Comparison of ENCODE assay signal across 9 cellular contexts in genomic region chr3:46987485-46988401, GRCh38. TPM values are rescaled to one million over a fixed set of nuclear protein-coding genes. Genes with fewer than 3 reads are reported as not detected.
DNase-seq lines count a peak whose midpoint lies in the region; ATAC-seq lines count a peak whose summit lies in the region.
"Had no signal": no experiment of that assay in that cellular context is flagged by ENCODE, and none has a peak within 500 bp of the region (broad histone marks: within the 10 kb centered on the region; RNA-seq: fewer than 3 reads in every experiment).

No MANE protein-coding gene starts in this region.

- DNase-seq in GM19238 (ENCODE audit: insufficient read length, low spot score) = peak; percentile 94
- peak; percentile 84 to 90 (median 86) for DNase-seq in T-helper 17 cell
- peak; percentile 84 for DNase-seq in activated naive CD8-positive, alpha-beta T cell treated with anti-CD3 and anti-CD28 coated beads, Interleukin-2, amount 50 U/mL, for 24 hours
- peak; percentile 87 for DNase-seq in mesendoderm
- peak; percentile 65 to 87 for DNase-seq in stimulated activated naive CD8-positive, alpha-beta T cell treated with anti-CD3 and anti-CD28 coated beads, Interleukin-15, amount 100 ng/mL, for 72 hours
- DNase-seq in NCI-H345 (lab: John Stamatoyannopoulos, UW) = no peak
- no peak for DNase-seq in HK-2 (ENCODE audit: unreplicated experiment)

- no peak overlapping the region for H4K5ac ChIP-seq in mesendoderm (ENCODE audit: low read length)

- H3K36me3 ChIP-seq in mesendoderm (ENCODE audit: control insufficient read depth, insufficient read depth, low read length) = no peaks in the 10 kb centered on the region

- peak overlapping the region; percentile 93 for H3K27ac Mint-ChIP-seq in T-helper 17 cell
- H3K27ac Mint-ChIP-seq in activated naive CD8-positive, alpha-beta T cell treated with anti-CD3 and anti-CD28 coated beads, Interleukin-2, amount 50 U/mL, for 24 hours = peak overlapping the region; percentile 79
- peak overlapping the region; percentile 89 to 91 for H3K27ac Mint-ChIP-seq in stimulated activated naive CD8-positive, alpha-beta T cell treated with anti-CD3 and anti-CD28 coated beads, Interleukin-15, amount 100 ng/mL, for 72 hours

- ATAC-seq in HG03342 (IDR thresholded peaks at IDR 0.05; ENCODE audit: unreplicated experiment) (peak; percentile 74), T-helper 17 cell (peak; percentile 98)
- ATAC-seq in activated naive CD8-positive, alpha-beta T cell treated with anti-CD3 and anti-CD28 coated beads, Interleukin-2, amount 50 U/mL, for 24 hours = peak; percentile 95
- peak; percentile 97 for ATAC-seq in stimulated activated naive CD8-positive, alpha-beta T cell treated with anti-CD3 and anti-CD28 coated beads, Interleukin-15, amount 100 ng/mL, for 72 hours

- H2AK5ac ChIP-seq in mesendoderm (ENCODE audit: low read length) = peak overlapping the region; percentile 89

- H3K4ac ChIP-seq in mesendoderm (ENCODE audit: low read depth, low read length) = no peak overlapping the region

- H3K4me2 ChIP-seq in mesendoderm (ENCODE audit: low read length) = no peak overlapping the region

- no CpG with 5 or more reads among the region's 26 CpGs for WGBS in mesendoderm (ENCODE audit: extremely low coverage, insufficient coverage, low lambda C conversion rate)

- no peaks in the 10 kb centered on the region for H3K9me3 Mint-ChIP-seq in activated naive CD8-positive, alpha-beta T cell treated with anti-CD3 and anti-CD28 coated beads, Interleukin-2, amount 50 U/mL, for 24 hours
- no peaks in the 10 kb centered on the region for H3K9me3 Mint-ChIP-seq in stimulated activated naive CD8-positive, alpha-beta T cell treated with anti-CD3 and anti-CD28 coated beads, Interleukin-15, amount 100 ng/mL, for 72 hours
- H3K9me3 Mint-ChIP-seq: brain had no signal

- peak overlapping the region; percentile 62 for H3K9ac ChIP-seq in mesendoderm (ENCODE audit: low read length)

- peak overlapping the region; percentile 86 for H3K4me3 Mint-ChIP-seq in T-helper 17 cell
- peak overlapping the region; percentile 74 for H3K4me3 Mint-ChIP-seq in activated naive CD8-positive, alpha-beta T cell treated with anti-CD3 and anti-CD28 coated beads, Interleukin-2, amount 50 U/mL, for 24 hours
- peak overlapping the region; percentile 82 for H3K4me3 Mint-ChIP-seq in stimulated activated naive CD8-positive, alpha-beta T cell treated with anti-CD3 and anti-CD28 coated beads, Interleukin-15, amount 100 ng/mL, for 72 hours
- H3K4me3 Mint-ChIP-seq: brain had no signal

- no peaks in the 10 kb centered on the region for H3K27me3 ChIP-seq in mesendoderm (ENCODE audit: insufficient read depth, low read length, poor library complexity)

- peak overlapping the region; percentile 42 for H3K18ac ChIP-seq in mesendoderm (ENCODE audit: low read length)

- H3K4me1 ChIP-seq in mesendoderm (ENCODE audit: control insufficient read depth, low read depth, low read length) = peaks cover 14% of the 10 kb centered on the region

- no peak overlapping the region for H3K4me3 ChIP-seq in mesendoderm (ENCODE audit: low read length)

- H3K79me1 ChIP-seq in mesendoderm (ENCODE audit: low read length) = no peaks in the 10 kb centered on the region

- H2BK5ac ChIP-seq in mesendoderm (ENCODE audit: low read length) = peak overlapping the region; percentile 69

- no peaks in the 10 kb centered on the region for H3K79me2 ChIP-seq in mesendoderm (ENCODE audit: control insufficient read depth, insufficient read depth, low read length)

- peaks cover 8% of the 10 kb centered on the region for H3K36me3 Mint-ChIP-seq in T-helper 17 cell (ENCODE audit: low read depth)
- H3K36me3 Mint-ChIP-seq in activated naive CD8-positive, alpha-beta T cell treated with anti-CD3 and anti-CD28 coated beads, Interleukin-2, amount 50 U/mL, for 24 hours (ENCODE audit: low read depth) = peaks cover 6% of the 10 kb centered on the region
- H3K36me3 Mint-ChIP-seq: brain had no signal

- H2BK15ac ChIP-seq in mesendoderm (replicated peaks; ENCODE audit: low read depth) = no peak overlapping the region

- no peak overlapping the region for H2BK120ac ChIP-seq in mesendoderm (ENCODE audit: low read depth, low read length)

- no peak overlapping the region for H3K27ac ChIP-seq in mesendoderm (ENCODE audit: low read depth, low read length)

- peak overlapping the region; percentile 74 for H3K23ac ChIP-seq in mesendoderm (ENCODE audit: low read length)

- H3K4me1 Mint-ChIP-seq in T-helper 17 cell = peaks cover 70% of the 10 kb centered on the region
- peaks cover 56% of the 10 kb centered on the region for H3K4me1 Mint-ChIP-seq in activated naive CD8-positive, alpha-beta T cell treated with anti-CD3 and anti-CD28 coated beads, Interleukin-2, amount 50 U/mL, for 24 hours
- H3K4me1 Mint-ChIP-seq in stimulated activated naive CD8-positive, alpha-beta T cell treated with anti-CD3 and anti-CD28 coated beads, Interleukin-15, amount 100 ng/mL, for 72 hours = peaks cover 73% of the 10 kb centered on the region

- H3K9me3 ChIP-seq in T-helper 17 cell (ENCODE audit: control insufficient read depth, low read length, poor library complexity, severe bottlenecking) = no peaks in the 10 kb centered on the region

- H3K27me3 Mint-ChIP-seq in T-helper 17 cell = no peaks in the 10 kb centered on the region
- H3K27me3 Mint-ChIP-seq in activated naive CD8-positive, alpha-beta T cell treated with anti-CD3 and anti-CD28 coated beads, Interleukin-2, amount 50 U/mL, for 24 hours = no peaks in the 10 kb centered on the region
- H3K27me3 Mint-ChIP-seq in stimulated activated naive CD8-positive, alpha-beta T cell treated with anti-CD3 and anti-CD28 coated beads, Interleukin-15, amount 100 ng/mL, for 72 hours = no peaks in the 10 kb centered on the region
- H3K27me3 Mint-ChIP-seq: brain had no signal

- H4K8ac ChIP-seq in mesendoderm (ENCODE audit: low read depth, low read length) = no peak overlapping the region

- H3K56ac ChIP-seq in mesendoderm (ENCODE audit: low read length) = peak overlapping the region; percentile 72

RNA-seq across cellular contexts. Expression of gene NBEAL2, which starts 8.3 kb away (rescaled TPM):
- total RNA-seq in T-helper 17 cell = 100 to 1,000 TPM; 285 to 303 TPM
- polyA plus RNA-seq in mesendoderm (2013, experiment 1 of 2) = 11.0 TPM
- polyA plus RNA-seq in mesendoderm (2013, experiment 2 of 2) = 11.0 TPM

RNA-seq across cellular contexts. Expression of gene CCDC12, which starts 11.2 kb away (rescaled TPM):
- 10 to 100 TPM; 67.6 to 75.8 TPM for total RNA-seq in T-helper 17 cell
- polyA plus RNA-seq in mesendoderm (2013, experiment 1 of 2) = 49.1 TPM
- polyA plus RNA-seq in mesendoderm (2013, experiment 2 of 2) = 48.9 TPM

Comparison
In these comparisons a context has a peak if more than half of its experiments do, and no peak if none do; other contexts are left out.
1. DNase-seq: peak in GM19238 (single experiment), T-helper 17 cell (3 of 3), activated naive CD8-positive, alpha-beta T cell treated with anti-CD3 and anti-CD28 coated beads, Interleukin-2, amount 50 U/mL, for 24 hours (single experiment), mesendoderm (single experiment) and stimulated activated naive CD8-positive, alpha-beta T cell treated with anti-CD3 and anti-CD28 coated beads, Interleukin-15, amount 100 ng/mL, for 72 hours (2 of 2); none in NCI-H345 (single experiment) and HK-2 (single experiment).
2. Peak in every context shown above with its lines, with median percentiles within 50 percentile points of each other: ATAC-seq, H3K27ac Mint-ChIP-seq and H3K4me3 Mint-ChIP-seq.